In the genomic region with DNA sequence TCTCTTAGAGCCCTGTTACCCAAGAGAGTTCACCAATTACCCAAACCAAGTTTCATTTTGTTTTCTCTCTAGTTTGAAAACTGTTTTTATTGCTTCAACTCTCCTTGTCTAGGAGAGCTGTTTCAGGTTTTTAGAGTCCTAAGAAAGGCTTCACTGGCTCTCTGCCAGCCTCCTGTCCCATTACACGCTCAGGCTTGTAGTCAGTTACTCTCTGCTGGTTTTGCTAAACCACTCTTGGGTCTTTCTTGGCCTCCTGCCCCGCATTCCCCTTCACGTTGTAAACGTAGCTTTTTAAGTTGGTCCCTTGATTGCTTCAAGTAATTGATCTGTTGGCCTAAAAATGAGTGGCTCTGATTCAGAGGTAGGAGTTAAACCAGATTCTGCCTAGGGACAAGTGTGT, we compare ENCODE assay signal across 17 cellular contexts.
A peak's percentile ranks its signal among the peaks of the same experiment; 100 is the strongest.
DNase-seq lines count a peak whose midpoint lies in the region; ATAC-seq and TF ChIP-seq lines count a peak whose summit lies in the region.
"Had no signal": no experiment of that assay in that cellular context is flagged by ENCODE, and none has a peak within 500 bp of the region (broad histone marks: within the 10 kb centered on the region; RNA-seq: fewer than 3 reads in every experiment).

No MANE protein-coding gene starts in this region.

- no peaks in the 10 kb centered on the region for H3K36me3 Mint-ChIP-seq in activated T-cell treated with anti-CD3 and anti-CD28 coated beads, Interleukin-2, amount 50 U/mL, for 72 hours (ENCODE audit: insufficient read depth in 2 of 2)
- H3K36me3 Mint-ChIP-seq in activated naive CD4-positive, alpha-beta T cell treated with anti-CD3 and anti-CD28 coated beads, Interleukin-2, amount 10 ng/mL, durations not matched to agents 7 days and 5 days = no peaks in the 10 kb centered on the region
- H3K36me3 Mint-ChIP-seq: brain had no signal

- no peak for TF ChIP-seq POLR2A in vagina (IDR thresholded peaks at IDR 0.05)

- H3K23ac ChIP-seq in mesenchymal stem cell (ENCODE audit: low read length in 2 of 2) = no peak overlapping the region

- no peak overlapping the region for H3K14ac ChIP-seq in mesenchymal stem cell (ENCODE audit: low read length in 2 of 2)

- no peak for DNase-seq in activated T-cell treated with anti-CD3 and anti-CD28 coated beads, Interleukin-2, amount 50 U/mL, for 72 hours
- no peak for DNase-seq in activated T-cell treated with anti-CD3 and anti-CD28 coated beads, Interleukin-2, amount 50 U/mL, for 1 hour
- DNase-seq in astrocyte of the hippocampus (ENCODE audit: low read depth, low spot score) (peak; percentile 68), mesenchymal stem cell (peak; percentile 13), vagina (ENCODE audit: extremely low spot score in 2 of 2) (no peak), T-helper 1 cell (no peak), DMS53 treated with DMSO at 0.1 percent for 48 hours (lab: John Stamatoyannopoulos, UW; ENCODE audit: unreplicated experiment) (no peak)
- no peak for DNase-seq in activated naive CD4-positive, alpha-beta T cell treated with anti-CD3 and anti-CD28 coated beads, Interleukin-2, amount 10 ng/mL, durations not matched to agents 7 days and 5 days
- DNase-seq: activated naive CD4-positive, alpha-beta T cell treated with anti-CD3 and anti-CD28 coated beads for 36 hours; left ventricle myocardium inferior; NCI-H1092; NCI-H526 treated with DMSO at 0.1 percent for 48 hours had no signal

- no peak overlapping the region for H2AFZ ChIP-seq in mesenchymal stem cell (ENCODE audit: low read depth, low read length)

- H3K9me3 ChIP-seq in mesenchymal stem cell (ENCODE audit: control insufficient read depth, low read length) (no peaks in the 10 kb centered on the region), vagina (no peaks in the 10 kb centered on the region)
- H3K9me3 ChIP-seq: left ventricle myocardium inferior had no signal

- H4K8ac ChIP-seq in mesenchymal stem cell (ENCODE audit: low read length) = no peak overlapping the region

- peak overlapping the region; percentile 85 for H3K27ac Mint-ChIP-seq in activated T-cell treated with anti-CD3 and anti-CD28 coated beads, Interleukin-2, amount 50 U/mL, for 72 hours
- no peak overlapping the region for H3K27ac Mint-ChIP-seq in activated naive CD4-positive, alpha-beta T cell treated with anti-CD3 and anti-CD28 coated beads, Interleukin-2, amount 10 ng/mL, durations not matched to agents 7 days and 5 days
- H3K27ac Mint-ChIP-seq: activated naive CD4-positive, alpha-beta T cell treated with anti-CD3 and anti-CD28 coated beads for 36 hours; progenitor cell of endocrine pancreas; stimulated activated naive CD8-positive, alpha-beta T cell treated with anti-CD3 and anti-CD28 coated beads, Interleukin-15, Interleukin-2, amounts not matched to agents 100 ng/mL and 50 ng/mL, for 24 hours had no signal

- H3K27ac ChIP-seq in mesenchymal stem cell (ENCODE audit: low read length, poor library complexity, severe bottlenecking) = no peak overlapping the region
- peak overlapping the region; percentile 70 for H3K27ac ChIP-seq in vagina
- H3K27ac ChIP-seq: left ventricle myocardium inferior had no signal

- no peak overlapping the region for H2BK15ac ChIP-seq in mesenchymal stem cell (ENCODE audit: low read depth, poor library complexity, severe bottlenecking)

- no peak for ATAC-seq in activated T-cell treated with anti-CD3 and anti-CD28 coated beads, Interleukin-2, amount 50 U/mL, for 72 hours (replicated peaks in 1 of 2)
- ATAC-seq: HCT116 had no signal

- H4K91ac ChIP-seq in mesenchymal stem cell (ENCODE audit: low read length) = no peak overlapping the region

- H2AK5ac ChIP-seq in mesenchymal stem cell (ENCODE audit: low read length, severe bottlenecking) = no peak overlapping the region

- H3K4ac ChIP-seq in mesenchymal stem cell (ENCODE audit: low read depth in 1 of 2, low read length in 2 of 2) = no peak overlapping the region

- H3K79me1 ChIP-seq in mesenchymal stem cell (replicated peaks; ENCODE audit: low read length, poor library complexity, severe bottlenecking) = no peaks in the 10 kb centered on the region

- H3K4me1 ChIP-seq in mesenchymal stem cell (ENCODE audit: control insufficient read depth, insufficient read depth, low read depth, low read length) (no peaks in the 10 kb centered on the region), vagina (peaks cover 26% of the 10 kb centered on the region)
- H3K4me1 ChIP-seq: left ventricle myocardium inferior had no signal

- intact Hi-C loops in vagina (cut with DNase I) = no loop called here

- no peak overlapping the region for H3K18ac ChIP-seq in mesenchymal stem cell (ENCODE audit: low read depth in 1 of 2, low read length in 2 of 2)

- no peak for TF ChIP-seq CTCF in vagina (IDR thresholded peaks at IDR 0.05)

- H3K4me1 Mint-ChIP-seq in activated T-cell treated with anti-CD3 and anti-CD28 coated beads, Interleukin-2, amount 50 U/mL, for 72 hours (ENCODE audit: low read depth) = peaks cover 90% of the 10 kb centered on the region
- H3K4me1 Mint-ChIP-seq in activated naive CD4-positive, alpha-beta T cell treated with anti-CD3 and anti-CD28 coated beads, Interleukin-2, amount 10 ng/mL, durations not matched to agents 7 days and 5 days = peaks cover 29% of the 10 kb centered on the region

- 52% methylated on average over 4 of the region's 4 CpGs for WGBS in mesenchymal stem cell

- H3K36me3 ChIP-seq in mesenchymal stem cell (ENCODE audit: control insufficient read depth in 1 of 2, insufficient read depth in 2 of 2, low read depth in 1 of 2, low read length in 2 of 2) (no peaks in the 10 kb centered on the region), vagina (no peaks in the 10 kb centered on the region)
- H3K36me3 ChIP-seq: left ventricle myocardium inferior had no signal

- peaks cover under 1% of the 10 kb centered on the region for H3K27me3 Mint-ChIP-seq in activated T-cell treated with anti-CD3 and anti-CD28 coated beads, Interleukin-2, amount 50 U/mL, for 72 hours (ENCODE audit: low read depth)
- peaks cover 5% of the 10 kb centered on the region for H3K27me3 Mint-ChIP-seq in activated naive CD4-positive, alpha-beta T cell treated with anti-CD3 and anti-CD28 coated beads, Interleukin-2, amount 10 ng/mL, durations not matched to agents 7 days and 5 days

- no peak overlapping the region for H3K4me2 ChIP-seq in mesenchymal stem cell (ENCODE audit: low read length, poor library complexity, severe bottlenecking)

- H3K4me3 Mint-ChIP-seq in activated T-cell treated with anti-CD3 and anti-CD28 coated beads, Interleukin-2, amount 50 U/mL, for 72 hours = peak overlapping the region in 1 of 2 donors; percentile 46
- H3K4me3 Mint-ChIP-seq in activated naive CD4-positive, alpha-beta T cell treated with anti-CD3 and anti-CD28 coated beads, Interleukin-2, amount 10 ng/mL, durations not matched to agents 7 days and 5 days = no peak overlapping the region
- H3K4me3 Mint-ChIP-seq: activated naive CD4-positive, alpha-beta T cell treated with anti-CD3 and anti-CD28 coated beads for 36 hours; IgD-negative memory B cell; stimulated activated naive CD8-positive, alpha-beta T cell treated with anti-CD3 and anti-CD28 coated beads, Interleukin-15, Interleukin-2, amounts not matched to agents 100 ng/mL and 50 ng/mL, for 24 hours had no signal

- no peak overlapping the region for H2BK12ac ChIP-seq in mesenchymal stem cell (ENCODE audit: low read length in 2 of 2)

- no peak overlapping the region for H3K4me3 ChIP-seq in mesenchymal stem cell (ENCODE audit: insufficient read depth in 1 of 2, low read depth in 1 of 2, low read length in 2 of 2)
- H3K4me3 ChIP-seq in vagina = no peak overlapping the region
- H3K4me3 ChIP-seq: left ventricle myocardium inferior had no signal

- CTCF ChIA-PET in activated naive CD4-positive, alpha-beta T cell treated with anti-CD3 and anti-CD28 coated beads, Interleukin-2, amount 10 ng/mL, durations not matched to agents 7 days and 5 days (lab: Charles Lee) = no interaction called here

- H3K9ac ChIP-seq in mesenchymal stem cell (ENCODE audit: low read length) = no peak overlapping the region

- no peaks in the 10 kb centered on the region for H3K9me3 Mint-ChIP-seq in activated T-cell treated with anti-CD3 and anti-CD28 coated beads, Interleukin-2, amount 50 U/mL, for 72 hours
- no peaks in the 10 kb centered on the region for H3K9me3 Mint-ChIP-seq in activated naive CD4-positive, alpha-beta T cell treated with anti-CD3 and anti-CD28 coated beads, Interleukin-2, amount 10 ng/mL, durations not matched to agents 7 days and 5 days
- H3K9me3 Mint-ChIP-seq: activated naive CD4-positive, alpha-beta T cell treated with anti-CD3 and anti-CD28 coated beads for 36 hours; brain; stimulated activated naive CD8-positive, alpha-beta T cell treated with anti-CD3 and anti-CD28 coated beads, Interleukin-15, Interleukin-2, amounts not matched to agents 100 ng/mL and 50 ng/mL, for 24 hours had no signal

- H3K27me3 ChIP-seq in mesenchymal stem cell (ENCODE audit: control insufficient read depth in 1 of 2, insufficient read depth in 1 of 2, low read length in 2 of 2) (no peaks in the 10 kb centered on the region), vagina (no peaks in the 10 kb centered on the region)

- H2BK5ac ChIP-seq in mesenchymal stem cell (ENCODE audit: low read depth, low read length, poor library complexity, severe bottlenecking) = no peak overlapping the region

- no peak overlapping the region for H2BK120ac ChIP-seq in mesenchymal stem cell (ENCODE audit: low read depth, low read length)

Comparison
In these comparisons a context has a peak if more than half of its experiments do, and no peak if none do; other contexts are left out.
1. DNase-seq: peak in astrocyte of the hippocampus (single experiment) and mesenchymal stem cell (single experiment); none in activated T-cell treated with anti-CD3 and anti-CD28 coated beads, Interleukin-2, amount 50 U/mL, for 72 hours (0 of 2), activated T-cell treated with anti-CD3 and anti-CD28 coated beads, Interleukin-2, amount 50 U/mL, for 1 hour (single experiment), vagina (0 of 2), activated naive CD4-positive, alpha-beta T cell treated with anti-CD3 and anti-CD28 coated beads, Interleukin-2, amount 10 ng/mL, durations not matched to agents 7 days and 5 days (single experiment), T-helper 1 cell (0 of 5) and DMS53 treated with DMSO at 0.1 percent for 48 hours (single experiment).